ENCODE assay signal across 1 cellular context in genomic region chr20:52191132-52191435, GRCh38.
A peak's percentile ranks its signal among the peaks of the same experiment; 100 is the strongest.
TF ChIP-seq lines count a peak whose summit lies in the region.

No MANE protein-coding gene starts in this region.

TF ChIP-seq in GM12878, 131 proteins besides CTCF, POLR2A, EP300 and RAD21 (continued from another document):
- TF ChIP-seq IRF5 (IDR thresholded peaks at IDR 0.05; ENCODE audit: borderline replicate concordance) (no peak), NR2C1 (IDR thresholded peaks at IDR 0.05) (no peak), BCL3 (IDR thresholded peaks at IDR 0.05; ENCODE audit: borderline replicate concordance, insufficient read depth, low read depth, low read length, poor library complexity, severe bottlenecking) (no peak), SMARCA5 (IDR thresholded peaks at IDR 0.05) (no peak), SRF (IDR thresholded peaks at IDR 0.05; ENCODE audit: low read depth in 2 of 2, low read length in 2 of 2) (no peak), ZNF592 (IDR thresholded peaks at IDR 0.05) (0 out of 2 replicates have a peak, but pooled peaks have one; percentile 40), IRF4 (IDR thresholded peaks at IDR 0.05; ENCODE audit: low read depth, low read length) (no peak), JUND (IDR thresholded peaks at IDR 0.05; ENCODE audit: low read depth, low read length) (no peak), RFX5 (IDR thresholded peaks at IDR 0.05; ENCODE audit: low read depth, low read length) (no peak), ASH2L (IDR thresholded peaks at IDR 0.05; ENCODE audit: borderline replicate concordance, low read depth) (peak; percentile 76; the same call in 1 of the 2 replicates), PKNOX1 (IDR thresholded peaks at IDR 0.05) (no peak)
